12 cellular contexts compared by ENCODE assay signal in genomic region chr20:62120365-62120762, GRCh38. TPM values are rescaled to one million over a fixed set of nuclear protein-coding genes. Genes with fewer than 3 reads are reported as not detected.
DNase-seq lines count a peak whose midpoint lies in the region; ATAC-seq, FAIRE-seq and TF ChIP-seq lines count a peak whose summit lies in the region.
"Had no signal": no experiment of that assay in that cellular context is flagged by ENCODE, and none has a peak within 500 bp of the region (broad histone marks: within the 10 kb centered on the region; RNA-seq: fewer than 3 reads in every experiment).

No MANE protein-coding gene starts in this region.

- H3K27ac ChIP-seq in HepG2 (ENCODE audit: extremely low read length, insufficient read depth, low read length), result peak overlapping the region; percentile 36
- no peak overlapping the region for H3K27ac ChIP-seq in right lobe of liver
- no peak overlapping the region for H3K27ac ChIP-seq in ovary
- H3K27ac ChIP-seq in PC-9, result no peak overlapping the region
- no peak overlapping the region for H3K27ac ChIP-seq in MM.1S (ENCODE audit: low read length)

- H4K20me1 ChIP-seq in HepG2 (ENCODE audit: insufficient read depth, low read length) (peaks cover 16% of the 10 kb centered on the region), PC-9 (ENCODE audit: insufficient read depth) (peaks cover 23% of the 10 kb centered on the region), MM.1S (ENCODE audit: insufficient read depth, low read length) (peaks cover 10% of the 10 kb centered on the region; the same call in 1 of the 2 replicates)

- TF ChIP-seq RAD21 in HepG2 (CRISPR knock-in tag; IDR thresholded peaks at IDR 0.05), result no peak

- peaks cover 21% of the 10 kb centered on the region for H3K79me2 ChIP-seq in HepG2 (ENCODE audit: insufficient read depth, low read length)
- H3K79me2 ChIP-seq in PC-9 (ENCODE audit: low read depth), result peaks cover 23% of the 10 kb centered on the region
- H3K79me2 ChIP-seq in MM.1S (ENCODE audit: low read length), result peaks cover 24% of the 10 kb centered on the region

- no peak overlapping the region for H3K27ac Mint-ChIP-seq in activated T-helper 2 cell treated with anti-CD3 and anti-CD28 coated beads, Interferon-gamma antibody, Interleukin-2, Interleukin-4, amounts not matched to agents 10 μg/mL and 5 μg/mL and 100 μg/mL, durations not matched to agents 14 hours and 24 hours and 36 hours
- peak overlapping the region in 3 of 6 donors; percentile 9 to 84 (median 14) for H3K27ac Mint-ChIP-seq in naive B cell

- ATAC-seq in HepG2 (no peak), right lobe of liver (no peak), naive B cell (ENCODE audit: low read depth in 2 of 2) (no peak), GM18505 (IDR thresholded peaks at IDR 0.05; ENCODE audit: unreplicated experiment) (no peak)

- peaks cover 30% of the 10 kb centered on the region for H3K4me1 Mint-ChIP-seq in activated T-helper 2 cell treated with anti-CD3 and anti-CD28 coated beads, Interferon-gamma antibody, Interleukin-2, Interleukin-4, amounts not matched to agents 10 μg/mL and 5 μg/mL and 100 μg/mL, durations not matched to agents 14 hours and 24 hours and 36 hours (ENCODE audit: low read depth)
- peaks cover 9 to 32% (median 19%) of the 10 kb centered on the region in 3 donors for H3K4me1 Mint-ChIP-seq in naive B cell

- TF ChIP-seq CTCF in HepG2 (CRISPR knock-in tag; IDR thresholded peaks at IDR 0.05), result no peak
- no peak for TF ChIP-seq CTCF in right lobe of liver (IDR thresholded peaks at IDR 0.05)
- no peak for TF ChIP-seq CTCF in ovary (IDR thresholded peaks at IDR 0.05)
- no peak for TF ChIP-seq CTCF in PC-9 (conservative IDR thresholded peaks at IDR 0.05)
- TF ChIP-seq CTCF in MM.1S (IDR thresholded peaks at IDR 0.05; ENCODE audit: low read length), result no peak

- whole genome bisulfite sequencing in HepG2 (ENCODE audit: low lambda C conversion rate), result 44% methylated on average over 5 of the region's 5 CpGs
- 93% methylated on average over 3 of the region's 5 CpGs for WGBS in right lobe of liver (ENCODE audit: insufficient coverage, low coverage, low lambda C conversion rate, missing lambda C conversion rate)
- WGBS in ovary, 3 donors, result 90 to 91% (median 91%) methylated on average over 5 of the region's 5 CpGs

- intact Hi-C loops in HepG2 (cut with micrococcal nuclease; ENCODE audit: unreplicated experiment) (loop anchor here (5.0 kb wide), 2 partner anchors 37 to 108 kb away; no protein-coding TSS in a partner anchor), right lobe of liver (cut with DNase I) (no loop called here), ovary (cut with DNase I) (loop anchor here in 1 of 4 donors (1.0 kb wide), 1 partner anchor 53 kb away; no protein-coding TSS in a partner anchor), PC-9 (cut with micrococcal nuclease; ENCODE audit: unreplicated experiment) (loop anchor here (2.0 to 5.0 kb wide), 2 partner anchors 34 to 108 kb away; no protein-coding TSS in a partner anchor)
- intact Hi-C loops in activated T-helper 2 cell treated with anti-CD3 and anti-CD28 coated beads, Interferon-gamma antibody, Interleukin-2, Interleukin-4, amounts not matched to agents 10 μg/mL and 5 μg/mL and 100 μg/mL, durations not matched to agents 14 hours and 24 hours and 36 hours (cut with micrococcal nuclease), result loop anchor here (5.0 kb wide), 1 partner anchor 182 kb away; the partner anchor contains the start of gene ADRM1

- no peak; a peak in 1 of 4 replicates for TF ChIP-seq POLR2A in HepG2 (IDR thresholded peaks at IDR 0.05; ENCODE audit: insufficient read depth in 1 of 2, low read depth in 2 of 2, low read length in 2 of 2)
- no peak for TF ChIP-seq POLR2A in right lobe of liver (IDR thresholded peaks at IDR 0.05)
- TF ChIP-seq POLR2A in ovary (IDR thresholded peaks at IDR 0.05), result no peak
- TF ChIP-seq POLR2A in GM18505 (IDR thresholded peaks at IDR 0.05; ENCODE audit: borderline replicate concordance, extremely low read depth, insufficient read depth, insufficient read length), result no peak

- H3K4me1 ChIP-seq in HepG2 (ENCODE audit: insufficient read depth, low read length), result peaks cover 76% of the 10 kb centered on the region
- peaks cover 0 to 11% (median 3%) of the 10 kb centered on the region in 4 donors for H3K4me1 ChIP-seq in right lobe of liver
- H3K4me1 ChIP-seq in ovary (ENCODE audit: insufficient read depth), result peaks cover 6% of the 10 kb centered on the region
- peaks cover 15% of the 10 kb centered on the region for H3K4me1 ChIP-seq in PC-9 (replicated peaks; ENCODE audit: insufficient read depth)
- H3K4me1 ChIP-seq in MM.1S (ENCODE audit: low read length), result peaks cover 22% of the 10 kb centered on the region

- POLR2A ChIA-PET in HepG2 (lab: Yijun Ruan, JAX) (interaction anchor here (0.9 to 10.4 kb wide), 11 partner anchors 16 to 110 kb away, joined by 3 to 260 read pairs (median 6); partner anchors contain the start of genes PSMA7, SS18L1 and TAF4), PC-9 (lab: Charles Lee; ENCODE audit: unreplicated experiment) (no interaction called here)

- H3F3A ChIP-seq in PC-9 (ENCODE audit: insufficient read depth, low read depth) (peaks cover 17% of the 10 kb centered on the region), MM.1S (ENCODE audit: insufficient read depth, low read length) (peaks cover 6% of the 10 kb centered on the region; the same call in 1 of the 2 replicates)

- H3K27me3 ChIP-seq in HepG2 (ENCODE audit: control insufficient read depth in 1 of 2, insufficient read depth in 2 of 2, low read length in 2 of 2) (peaks cover 6 to 24% of the 10 kb centered on the region in 2 experiments), right lobe of liver (no peaks in the 10 kb centered on the region), ovary (no peaks in the 10 kb centered on the region), PC-9 (ENCODE audit: insufficient read depth, low read depth) (peaks cover 42% of the 10 kb centered on the region), MM.1S (replicated peaks; ENCODE audit: insufficient read depth, low read length) (peaks cover 11% of the 10 kb centered on the region; the same call in 1 of the 2 replicates)

- CTCF ChIA-PET in HepG2 (lab: Yijun Ruan, JAX; ENCODE audit: low intra/inter-chr PET ratio, low total read pairs), result no interaction called here
- CTCF ChIA-PET in PC-9 (lab: Charles Lee), result no interaction called here

- no peak for FAIRE-seq in HepG2 (lab: Jason Lieb, UNC)

- TF ChIP-seq EP300 in HepG2 (IDR thresholded peaks at IDR 0.05; ENCODE audit: low read depth in 2 of 2, low read length in 2 of 2) (no peak), HepG2 (CRISPR knock-in tag; IDR thresholded peaks at IDR 0.05; ENCODE audit: borderline replicate concordance) (no peak), ovary (IDR thresholded peaks at IDR 0.05) (no peak)

- no peaks in the 10 kb centered on the region for H3K27me3 Mint-ChIP-seq in activated T-helper 2 cell treated with anti-CD3 and anti-CD28 coated beads, Interferon-gamma antibody, Interleukin-2, Interleukin-4, amounts not matched to agents 10 μg/mL and 5 μg/mL and 100 μg/mL, durations not matched to agents 14 hours and 24 hours and 36 hours (ENCODE audit: low read depth)
- H3K27me3 Mint-ChIP-seq in naive B cell, result peaks cover 0 to 11% (median 0%) of the 10 kb centered on the region in 3 donors

- H2AFZ ChIP-seq in HepG2 (ENCODE audit: low read length) (no peak overlapping the region), PC-9 (no peak overlapping the region), MM.1S (ENCODE audit: low read length) (no peak overlapping the region)

- peak overlapping the region; percentile 55 for H3K4me3 Mint-ChIP-seq in activated T-helper 2 cell treated with anti-CD3 and anti-CD28 coated beads, Interferon-gamma antibody, Interleukin-2, Interleukin-4, amounts not matched to agents 10 μg/mL and 5 μg/mL and 100 μg/mL, durations not matched to agents 14 hours and 24 hours and 36 hours (ENCODE audit: low read depth)
- peak overlapping the region; percentile 14 to 95 (median 48) for H3K4me3 Mint-ChIP-seq in naive B cell

- peak overlapping the region; percentile 70 for H3K4me2 ChIP-seq in HepG2 (ENCODE audit: low read depth, low read length)
- no peak overlapping the region for H3K4me2 ChIP-seq in PC-9
- H3K4me2 ChIP-seq in MM.1S (ENCODE audit: low read depth, low read length), result no peak overlapping the region

- H3K36me3 Mint-ChIP-seq in activated T-helper 2 cell treated with anti-CD3 and anti-CD28 coated beads, Interferon-gamma antibody, Interleukin-2, Interleukin-4, amounts not matched to agents 10 μg/mL and 5 μg/mL and 100 μg/mL, durations not matched to agents 14 hours and 24 hours and 36 hours (ENCODE audit: low read depth), result peaks cover 14% of the 10 kb centered on the region
- no peaks in the 10 kb centered on the region for H3K36me3 Mint-ChIP-seq in naive B cell

- H3K9me2 ChIP-seq in PC-9 (ENCODE audit: insufficient read depth), result no peaks in the 10 kb centered on the region
- no peaks in the 10 kb centered on the region for H3K9me2 ChIP-seq in MM.1S (replicated peaks; ENCODE audit: insufficient read depth, low read length)

- DNase-seq in HepG2 (ENCODE audit: low spot score), result no peak
- no peak for DNase-seq in right lobe of liver
- no peak for DNase-seq in activated T-helper 2 cell treated with anti-CD3 and anti-CD28 coated beads, Interferon-gamma antibody, Interleukin-2, Interleukin-4, amounts not matched to agents 10 μg/mL and 5 μg/mL and 100 μg/mL, durations not matched to agents 14 hours and 24 hours and 36 hours (ENCODE audit: low spot score)
- DNase-seq in naive B cell, result no peak
- DNase-seq in ovary, result no peak
- no peak for DNase-seq in PC-9
- no peak for DNase-seq in MM.1S
- DNase-seq: activated CD8-positive, alpha-beta memory T cell treated with anti-CD3 and anti-CD28 coated beads, Interleukin-2, amount 50 U/mL, for 48 hours; GF-D8; NCI-H1105 treated with DMSO at 0.1 percent for 48 hours; NCI-H524 treated with DMSO at 0.1 percent for 48 hours had no signal

- H3K9ac ChIP-seq in HepG2 (ENCODE audit: insufficient read depth, low read depth, low read length) (peak overlapping the region; percentile 31; the same call in 1 of the 2 replicates), MM.1S (ENCODE audit: low read length) (no peak overlapping the region)

- no TSS peak for BruUV-seq in HepG2 (replicated peaks; lab: Mats Ljungman, UMichigan)
- BruUV-seq in PC-9 (replicated peaks; lab: Mats Ljungman, UMichigan), result no TSS peak

- peak overlapping the region; percentile 10 to 87 (median 25); a peak in 5 of 6 replicates for H3K4me3 ChIP-seq in HepG2 (replicated peaks in 1 of 3; ENCODE audit: insufficient read depth in 1 of 3, low read depth in 2 of 3, low read length in 3 of 3)
- H3K4me3 ChIP-seq in right lobe of liver, result no peak overlapping the region
- no peak overlapping the region for H3K4me3 ChIP-seq in ovary
- H3K4me3 ChIP-seq in PC-9, result no peak overlapping the region
- H3K4me3 ChIP-seq in MM.1S (ENCODE audit: low read length), result no peak overlapping the region

- H3K36me3 ChIP-seq in HepG2 (replicated peaks in 1 of 2; ENCODE audit: control insufficient read depth in 1 of 2, insufficient read depth in 2 of 2, low read length in 2 of 2), result peaks cover 4 to 13% of the 10 kb centered on the region in 2 experiments; a peak in 3 of 5 replicates
- peaks cover 0 to 12% (median 4%) of the 10 kb centered on the region in 4 donors for H3K36me3 ChIP-seq in right lobe of liver
- H3K36me3 ChIP-seq in ovary, result no peaks in the 10 kb centered on the region
- 0 out of 2 replicates have a peak, but pooled peaks cover 4% of the 10 kb centered on the region for H3K36me3 ChIP-seq in PC-9 (ENCODE audit: low read depth)
- H3K36me3 ChIP-seq in MM.1S (replicated peaks; ENCODE audit: insufficient read depth, low read length), result peaks cover 2% of the 10 kb centered on the region; the same call in 1 of the 2 replicates

- H3K9me3 ChIP-seq in HepG2 (ENCODE audit: low read length), result no peaks in the 10 kb centered on the region
- no peaks in the 10 kb centered on the region for H3K9me3 ChIP-seq in right lobe of liver
- H3K9me3 ChIP-seq in ovary, result no peaks in the 10 kb centered on the region
- no peaks in the 10 kb centered on the region for H3K9me3 ChIP-seq in PC-9 (ENCODE audit: insufficient read depth, low read depth)
- no peaks in the 10 kb centered on the region for H3K9me3 ChIP-seq in MM.1S (replicated peaks; ENCODE audit: insufficient read depth, low read length)

- no peaks in the 10 kb centered on the region for H3K9me3 Mint-ChIP-seq in activated T-helper 2 cell treated with anti-CD3 and anti-CD28 coated beads, Interferon-gamma antibody, Interleukin-2, Interleukin-4, amounts not matched to agents 10 μg/mL and 5 μg/mL and 100 μg/mL, durations not matched to agents 14 hours and 24 hours and 36 hours
- H3K9me3 Mint-ChIP-seq in naive B cell, result peaks cover 0 to 5% (median 0%) of the 10 kb centered on the region in 7 donors

- in situ Hi-C loops in HepG2 (cut with HindIII; ENCODE audit: extremely low pct_ligation_motif_present, low pct_unique_long_range_greater_than_20kb), result loop anchor here (5.0 kb wide), 1 partner anchor 53 kb away; the partner anchor contains the start of gene TAF4

RNA-seq across cellular contexts. Expression of gene LSM14B, which starts 1.9 kb away (rescaled TPM):
- total RNA-seq in HepG2 (2016; rRNA removed; fragmentation: Illumina TruSeq; extraction: Trizol), result 77.7 and 79.2 TPM in 2 replicates
- total RNA-seq in HepG2 (2016; cell fraction: cytosol; rRNA removed; fragmentation: Illumina TruSeq; extraction: Trizol; ENCODE audit: low read depth), result 24.5 and 25.5 TPM in 2 replicates
- 67.6 and 79.5 TPM in 2 replicates for total RNA-seq in HepG2 (2016; cell fraction: insoluble cytoplasmic fraction; rRNA removed; fragmentation: Illumina TruSeq; extraction: Trizol)
- total RNA-seq in HepG2 (2016; cell fraction: membrane; rRNA removed; fragmentation: Illumina TruSeq; extraction: Trizol), result 64.7 and 64.9 TPM in 2 replicates
- total RNA-seq in HepG2 (2016; cell fraction: nucleus; rRNA removed; fragmentation: Illumina TruSeq; extraction: Trizol), result 45.7 and 51.1 TPM in 2 replicates
- polyA plus RNA-seq in HepG2 (2011; rRNA removed), result 43.3 and 50.4 TPM in 2 replicates
- polyA plus RNA-seq in HepG2 (2011; cell fraction: cytosol; rRNA removed), result 24.6 and 38.4 TPM in 2 replicates
- 68.1 and 80.1 TPM in 2 replicates for polyA plus RNA-seq in HepG2 (2011; cell fraction: nucleus; rRNA removed)
- polyA plus RNA-seq in HepG2 (2012), result 35.5 and 43.9 TPM in 2 replicates
- polyA plus RNA-seq in HepG2 (2016; cell fraction: cytosol; fragmentation: Illumina TruSeq; extraction: Trizol; ENCODE audit: low read depth), result 15.6 and 19.3 TPM in 2 replicates
- 70.8 and 83.3 TPM in 2 replicates for polyA plus RNA-seq in HepG2 (2016; cell fraction: insoluble cytoplasmic fraction; fragmentation: Illumina TruSeq; extraction: Trizol; ENCODE audit: low read depth)
- 38.0 and 40.1 TPM in 2 replicates for polyA plus RNA-seq in HepG2 (2016; cell fraction: membrane; fragmentation: Illumina TruSeq; extraction: Trizol; ENCODE audit: low read depth)
- 84.6 and 88.2 TPM in 2 replicates for polyA plus RNA-seq in HepG2 (2016; cell fraction: nucleus; fragmentation: Illumina TruSeq; extraction: Trizol; ENCODE audit: insufficient read depth, low read depth)
- polyA minus RNA-seq in HepG2 (2011; rRNA and poly(A)+ RNA removed; ENCODE audit: low replicate concordance), result 41.0 and 77.9 TPM in 2 replicates
- polyA minus RNA-seq in HepG2 (2011; cell fraction: cytosol; rRNA and poly(A)+ RNA removed), result 22.8 and 27.3 TPM in 2 replicates
- polyA minus RNA-seq in HepG2 (2011; cell fraction: nucleus; rRNA and poly(A)+ RNA removed), result 35.0 and 37.7 TPM in 2 replicates
- total RNA-seq in right lobe of liver, result 10 to 100 TPM in 5 of 6 experiments, 1 to 10 TPM in 1; 9.5 to 19.8 (median 14.2) TPM
- total RNA-seq in activated T-helper 2 cell treated with anti-CD3 and anti-CD28 coated beads, Interferon-gamma antibody, Interleukin-2, Interleukin-4, amounts not matched to agents 10 μg/mL and 5 μg/mL and 100 μg/mL, durations not matched to agents 14 hours and 24 hours and 36 hours, result 42.9 and 45.0 TPM in 2 replicates
- polyA plus RNA-seq in naive B cell (ENCODE audit: low read depth in 6 of 6), result 1 to 10 TPM in 5 of 6 donors, not detected in 1; 1.1 to 3.4 (median 1.2) TPM
- 10 to 100 TPM; 21.5 to 62.2 (median 56.1) TPM for total RNA-seq in ovary
- 10 to 100 TPM; 21.7 to 39.8 TPM for polyA plus RNA-seq in ovary
- total RNA-seq in PC-9 (2021), result 61.5 and 67.2 TPM in 2 replicates

RNA-seq across cellular contexts. Expression of gene PSMA7, which starts 22.8 kb away (rescaled TPM):
- total RNA-seq in HepG2 (2016; rRNA removed; fragmentation: Illumina TruSeq; extraction: Trizol) (531 and 639 TPM in 2 replicates), right lobe of liver (100 to 1,000 TPM; 108 to 268 (median 116) TPM), ovary (100 to 1,000 TPM; 163 to 214 (median 168) TPM), PC-9 (2021) (367 and 391 TPM in 2 replicates)
- total RNA-seq in HepG2 (2016; cell fraction: cytosol; rRNA removed; fragmentation: Illumina TruSeq; extraction: Trizol; ENCODE audit: low read depth), result 280 and 300 TPM in 2 replicates
- 555 and 661 TPM in 2 replicates for total RNA-seq in HepG2 (2016; cell fraction: insoluble cytoplasmic fraction; rRNA removed; fragmentation: Illumina TruSeq; extraction: Trizol)
- 259 and 300 TPM in 2 replicates for total RNA-seq in HepG2 (2016; cell fraction: membrane; rRNA removed; fragmentation: Illumina TruSeq; extraction: Trizol)
- 259 and 270 TPM in 2 replicates for total RNA-seq in HepG2 (2016; cell fraction: nucleus; rRNA removed; fragmentation: Illumina TruSeq; extraction: Trizol)
- polyA plus RNA-seq in HepG2 (2011; rRNA removed) (571 and 631 TPM in 2 replicates), naive B cell (ENCODE audit: low read depth in 6 of 6) (100 to 1,000 TPM; 367 to 572 (median 436) TPM), ovary (100 to 1,000 TPM; 105 to 212 TPM)
- polyA plus RNA-seq in HepG2 (2011; cell fraction: cytosol; rRNA removed), result 539 and 602 TPM in 2 replicates
- polyA plus RNA-seq in HepG2 (2011; cell fraction: nucleus; rRNA removed), result 375 and 401 TPM in 2 replicates
- polyA plus RNA-seq in HepG2 (2012), result 283 and 330 TPM in 2 replicates
- polyA plus RNA-seq in HepG2 (2016; cell fraction: cytosol; fragmentation: Illumina TruSeq; extraction: Trizol; ENCODE audit: low read depth), result 290 and 328 TPM in 2 replicates
- polyA plus RNA-seq in HepG2 (2016; cell fraction: insoluble cytoplasmic fraction; fragmentation: Illumina TruSeq; extraction: Trizol; ENCODE audit: low read depth), result 656 and 720 TPM in 2 replicates
- polyA plus RNA-seq in HepG2 (2016; cell fraction: membrane; fragmentation: Illumina TruSeq; extraction: Trizol; ENCODE audit: low read depth), result 233 and 270 TPM in 2 replicates
- polyA plus RNA-seq in HepG2 (2016; cell fraction: nucleus; fragmentation: Illumina TruSeq; extraction: Trizol; ENCODE audit: insufficient read depth, low read depth), result 418 and 431 TPM in 2 replicates
- polyA minus RNA-seq in HepG2 (2011; rRNA and poly(A)+ RNA removed; ENCODE audit: low replicate concordance), result 380 and 541 TPM in 2 replicates
- polyA minus RNA-seq in HepG2 (2011; cell fraction: cytosol; rRNA and poly(A)+ RNA removed), result 93.0 and 111 TPM in 2 replicates
- polyA minus RNA-seq in HepG2 (2011; cell fraction: nucleus; rRNA and poly(A)+ RNA removed), result 111 and 120 TPM in 2 replicates
- 405 and 434 TPM in 2 replicates for total RNA-seq in activated T-helper 2 cell treated with anti-CD3 and anti-CD28 coated beads, Interferon-gamma antibody, Interleukin-2, Interleukin-4, amounts not matched to agents 10 μg/mL and 5 μg/mL and 100 μg/mL, durations not matched to agents 14 hours and 24 hours and 36 hours

RNA-seq across cellular contexts. Expression of gene SS18L1, which starts 23.2 kb away (rescaled TPM):
- 15.3 and 17.8 TPM in 2 replicates for total RNA-seq in HepG2 (2016; rRNA removed; fragmentation: Illumina TruSeq; extraction: Trizol)
- 8.6 and 10.0 TPM in 2 replicates for total RNA-seq in HepG2 (2016; cell fraction: cytosol; rRNA removed; fragmentation: Illumina TruSeq; extraction: Trizol; ENCODE audit: low read depth)
- total RNA-seq in HepG2 (2016; cell fraction: insoluble cytoplasmic fraction; rRNA removed; fragmentation: Illumina TruSeq; extraction: Trizol), result 14.3 and 17.3 TPM in 2 replicates
- total RNA-seq in HepG2 (2016; cell fraction: membrane; rRNA removed; fragmentation: Illumina TruSeq; extraction: Trizol), result 13.2 and 13.6 TPM in 2 replicates
- total RNA-seq in HepG2 (2016; cell fraction: nucleus; rRNA removed; fragmentation: Illumina TruSeq; extraction: Trizol), result 21.3 and 26.0 TPM in 2 replicates
- polyA plus RNA-seq in HepG2 (2011; rRNA removed), result 27.6 and 32.0 TPM in 2 replicates
- 13.9 and 24.3 TPM in 2 replicates for polyA plus RNA-seq in HepG2 (2011; cell fraction: cytosol; rRNA removed)
- 94.6 and 141 TPM in 2 replicates for polyA plus RNA-seq in HepG2 (2011; cell fraction: nucleus; rRNA removed)
- 16.9 and 17.6 TPM in 2 replicates for polyA plus RNA-seq in HepG2 (2012)
- 2.6 and 2.8 TPM in 2 replicates for polyA plus RNA-seq in HepG2 (2016; cell fraction: cytosol; fragmentation: Illumina TruSeq; extraction: Trizol; ENCODE audit: low read depth)
- 12.8 and 13.4 TPM in 2 replicates for polyA plus RNA-seq in HepG2 (2016; cell fraction: insoluble cytoplasmic fraction; fragmentation: Illumina TruSeq; extraction: Trizol; ENCODE audit: low read depth)
- polyA plus RNA-seq in HepG2 (2016; cell fraction: membrane; fragmentation: Illumina TruSeq; extraction: Trizol; ENCODE audit: low read depth), result 5.4 and 6.3 TPM in 2 replicates
- polyA plus RNA-seq in HepG2 (2016; cell fraction: nucleus; fragmentation: Illumina TruSeq; extraction: Trizol; ENCODE audit: insufficient read depth, low read depth), result 60.6 and 69.1 TPM in 2 replicates
- polyA minus RNA-seq in HepG2 (2011; rRNA and poly(A)+ RNA removed; ENCODE audit: low replicate concordance), result 32.8 and 53.5 TPM in 2 replicates
- polyA minus RNA-seq in HepG2 (2011; cell fraction: cytosol; rRNA and poly(A)+ RNA removed), result 14.5 and 16.4 TPM in 2 replicates
- polyA minus RNA-seq in HepG2 (2011; cell fraction: nucleus; rRNA and poly(A)+ RNA removed), result 30.1 and 33.4 TPM in 2 replicates
- total RNA-seq in right lobe of liver, result 10 to 100 TPM; 14.1 to 26.5 (median 23.7) TPM
- total RNA-seq in activated T-helper 2 cell treated with anti-CD3 and anti-CD28 coated beads, Interferon-gamma antibody, Interleukin-2, Interleukin-4, amounts not matched to agents 10 μg/mL and 5 μg/mL and 100 μg/mL, durations not matched to agents 14 hours and 24 hours and 36 hours, result 26.0 and 30.7 TPM in 2 replicates
- 1 to 10 TPM in 3 of 6 donors, under 1 TPM in 2, not detected in 1; 0.41 to 1.7 (median 1.2) TPM for polyA plus RNA-seq in naive B cell (ENCODE audit: low read depth in 6 of 6)
- 10 to 100 TPM in 6 of 7 donors, 1 to 10 TPM in 1; 9.5 to 14.3 (median 12.4) TPM for total RNA-seq in ovary
- polyA plus RNA-seq in ovary, result 1 to 10 TPM; 7.7 to 8.7 TPM
- 22.4 and 29.0 TPM in 2 replicates for total RNA-seq in PC-9 (2021)

RNA-seq across cellular contexts. Expression of gene TAF4, which starts 54.7 kb away (rescaled TPM):
- total RNA-seq in HepG2 (2016; rRNA removed; fragmentation: Illumina TruSeq; extraction: Trizol) (12.0 and 12.2 TPM in 2 replicates), right lobe of liver (10 to 100 TPM in 4 of 6 experiments, 1 to 10 TPM in 2; 9.0 to 13.0 (median 11.3) TPM), ovary (10 to 100 TPM; 15.6 to 34.7 (median 28.1) TPM), PC-9 (2021) (25.8 and 32.5 TPM in 2 replicates)
- total RNA-seq in HepG2 (2016; cell fraction: cytosol; rRNA removed; fragmentation: Illumina TruSeq; extraction: Trizol; ENCODE audit: low read depth), result 13.2 and 13.9 TPM in 2 replicates
- total RNA-seq in HepG2 (2016; cell fraction: insoluble cytoplasmic fraction; rRNA removed; fragmentation: Illumina TruSeq; extraction: Trizol), result 10.5 and 10.7 TPM in 2 replicates
- 14.0 and 18.0 TPM in 2 replicates for total RNA-seq in HepG2 (2016; cell fraction: membrane; rRNA removed; fragmentation: Illumina TruSeq; extraction: Trizol)
- 14.1 and 16.1 TPM in 2 replicates for total RNA-seq in HepG2 (2016; cell fraction: nucleus; rRNA removed; fragmentation: Illumina TruSeq; extraction: Trizol)
- polyA plus RNA-seq in HepG2 (2011; rRNA removed) (5.9 and 6.6 TPM in 2 replicates), naive B cell (ENCODE audit: low read depth in 6 of 6) (1 to 10 TPM; 1.3 to 4.2 (median 1.8) TPM), ovary (10 to 100 TPM in 1 of 2 donors, 1 to 10 TPM in 1; 9.3 to 14.2 TPM)
- 5.5 and 6.6 TPM in 2 replicates for polyA plus RNA-seq in HepG2 (2011; cell fraction: cytosol; rRNA removed)
- 27.0 and 32.1 TPM in 2 replicates for polyA plus RNA-seq in HepG2 (2011; cell fraction: nucleus; rRNA removed)
- 18.4 and 21.6 TPM in 2 replicates for polyA plus RNA-seq in HepG2 (2012)
- polyA plus RNA-seq in HepG2 (2016; cell fraction: cytosol; fragmentation: Illumina TruSeq; extraction: Trizol; ENCODE audit: low read depth), result 2.0 and 2.2 TPM in 2 replicates
- 19.2 and 31.8 TPM in 2 replicates for polyA plus RNA-seq in HepG2 (2016; cell fraction: insoluble cytoplasmic fraction; fragmentation: Illumina TruSeq; extraction: Trizol; ENCODE audit: low read depth)
- 8.0 and 10.2 TPM in 2 replicates for polyA plus RNA-seq in HepG2 (2016; cell fraction: membrane; fragmentation: Illumina TruSeq; extraction: Trizol; ENCODE audit: low read depth)
- polyA plus RNA-seq in HepG2 (2016; cell fraction: nucleus; fragmentation: Illumina TruSeq; extraction: Trizol; ENCODE audit: insufficient read depth, low read depth), result 44.2 and 48.9 TPM in 2 replicates
- 9.9 and 36.8 TPM in 2 replicates for polyA minus RNA-seq in HepG2 (2011; rRNA and poly(A)+ RNA removed; ENCODE audit: low replicate concordance)
- 21.1 and 21.8 TPM in 2 replicates for polyA minus RNA-seq in HepG2 (2011; cell fraction: cytosol; rRNA and poly(A)+ RNA removed)
- 21.1 and 25.4 TPM in 2 replicates for polyA minus RNA-seq in HepG2 (2011; cell fraction: nucleus; rRNA and poly(A)+ RNA removed)
- total RNA-seq in activated T-helper 2 cell treated with anti-CD3 and anti-CD28 coated beads, Interferon-gamma antibody, Interleukin-2, Interleukin-4, amounts not matched to agents 10 μg/mL and 5 μg/mL and 100 μg/mL, durations not matched to agents 14 hours and 24 hours and 36 hours, result 23.6 and 26.9 TPM in 2 replicates

Comparison
In these comparisons a context has a peak if more than half of its experiments do, and no peak if none do; other contexts are left out.
1. H3K4me3 ChIP-seq: peak in HepG2 (3 of 3); none in right lobe of liver (0 of 3), ovary (single experiment), PC-9 (single experiment) and MM.1S (single experiment).
2. intact Hi-C loops: an anchor here in HepG2 (5.0 kb wide), activated T-helper 2 cell treated with anti-CD3 and anti-CD28 coated beads, Interferon-gamma antibody, Interleukin-2, Interleukin-4, amounts not matched to agents 10 μg/mL and 5 μg/mL and 100 μg/mL, durations not matched to agents 14 hours and 24 hours and 36 hours (5.0 kb wide) and PC-9 (2.0 to 5.0 kb wide); none called in right lobe of liver.